21 cellular contexts compared by ENCODE assay signal in the genomic region with DNA sequence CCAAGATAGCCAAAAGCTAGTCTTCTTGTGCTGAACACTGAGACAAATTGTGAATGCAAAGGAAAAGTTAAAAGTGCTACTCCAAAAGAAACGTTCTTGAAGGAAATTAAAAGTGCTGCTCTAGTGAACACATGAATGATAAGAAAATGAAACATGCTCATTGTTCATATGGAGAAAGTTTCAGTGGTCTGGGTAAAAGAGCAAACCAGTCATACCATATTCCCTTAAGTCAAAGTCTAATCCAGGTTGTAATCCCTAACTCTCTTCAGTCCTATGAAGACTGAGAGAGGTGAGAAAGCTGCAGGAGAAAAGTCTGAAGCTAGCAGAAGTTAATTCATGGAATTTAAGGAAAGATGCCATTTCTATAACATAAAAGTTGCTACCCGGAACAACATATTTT.
"Had no signal": no experiment of that assay in that cellular context is flagged by ENCODE, and none has a peak within 500 bp of the region (broad histone marks: within the 10 kb centered on the region; RNA-seq: fewer than 3 reads in every experiment).

No MANE protein-coding gene starts in this region.

- ATAC-seq: activated CD4-positive, CD25-positive, alpha-beta regulatory T cell treated with anti-CD3 and anti-CD28 coated beads, Interleukin-2, amount 50 U/mL, for 24 hours; esophagus mucosa; heart left ventricle; naive thymus-derived CD8-positive, alpha-beta T cell had no signal

- H3K27ac Mint-ChIP-seq: activated CD4-positive, alpha-beta memory T cell treated with anti-CD3 and anti-CD28 coated beads, Interleukin-2, amount 10 ng/mL, durations not matched to agents 7 days and 5 days; activated CD4-positive, alpha-beta T cell treated with anti-CD3 and anti-CD28 coated beads, Interleukin-2, amount 10 ng/mL, durations not matched to agents 7 days and 5 days; dendritic cell treated with granulocyte-macrophage colony-stimulating factor and Interleukin-4, amounts not matched to agents 40 ng/mL and 50 ng/mL, for 4 days; endodermal cell had no signal

- H3K4me3 Mint-ChIP-seq: activated CD4-positive, alpha-beta memory T cell treated with anti-CD3 and anti-CD28 coated beads, Interleukin-2, amount 10 ng/mL, durations not matched to agents 7 days and 5 days; activated CD4-positive, alpha-beta T cell treated with anti-CD3 and anti-CD28 coated beads, Interleukin-2, amount 10 ng/mL, durations not matched to agents 7 days and 5 days; central memory CD8-positive, alpha-beta T cell; dendritic cell treated with granulocyte-macrophage colony-stimulating factor and Interleukin-4, amounts not matched to agents 40 ng/mL and 50 ng/mL, for 4 days; endodermal cell; naive thymus-derived CD8-positive, alpha-beta T cell had no signal

- FAIRE-seq: bronchial epithelial cell, TTC549 had no signal

- H3K27me3 Mint-ChIP-seq: activated CD4-positive, alpha-beta memory T cell treated with anti-CD3 and anti-CD28 coated beads, Interleukin-2, amount 10 ng/mL, durations not matched to agents 7 days and 5 days; activated CD4-positive, alpha-beta T cell treated with anti-CD3 and anti-CD28 coated beads, Interleukin-2, amount 10 ng/mL, durations not matched to agents 7 days and 5 days; central memory CD8-positive, alpha-beta T cell; dendritic cell treated with granulocyte-macrophage colony-stimulating factor and Interleukin-4, amounts not matched to agents 40 ng/mL and 50 ng/mL, for 4 days; naive thymus-derived CD8-positive, alpha-beta T cell had no signal

- DNase-seq: activated CD4-positive, alpha-beta memory T cell treated with anti-CD3 and anti-CD28 coated beads, Interleukin-2, amount 10 ng/mL, durations not matched to agents 7 days and 5 days; activated CD4-positive, alpha-beta T cell treated with anti-CD3 and anti-CD28 coated beads, Interleukin-2, amount 10 ng/mL, durations not matched to agents 7 days and 5 days; activated CD8-positive, alpha-beta memory T cell treated with anti-CD3 and anti-CD28 coated beads, Interleukin-2, amount 50 U/mL, for 48 hours; activated gamma-delta T cell; activated naive CD4-positive, alpha-beta T cell treated with anti-CD3 and anti-CD28 coated beads, Interleukin-2, amount 50 U/mL, for 16 hours; anterior cingulate cortex; endodermal cell; foreskin fibroblast; heart left ventricle; naive thymus-derived CD8-positive, alpha-beta T cell; stomach; T-helper 9 cell; thyroid gland; upper lobe of left lung; WERI-Rb-1 had no signal

- H3K4me1 Mint-ChIP-seq: endodermal cell; naive thymus-derived CD8-positive, alpha-beta T cell had no signal
